Comparison of ENCODE assay signal across 1 cellular context in genomic region chr1:202200112-202200548, GRCh38.
TF ChIP-seq lines count a peak whose summit lies in the region.

No MANE protein-coding gene starts in this region.

TF ChIP-seq in HEK293, 187 proteins besides CTCF, POLR2A, EP300 and RAD21 (continued from another document and continues in another):
- TF ChIP-seq ZNF777 (tag by site-specific recombination; IDR thresholded peaks at IDR 0.05; ENCODE audit: borderline replicate concordance) (no peak), ZNF248 (tag by site-specific recombination; IDR thresholded peaks at IDR 0.05) (no peak), ZNF239 (tag by site-specific recombination; IDR thresholded peaks at IDR 0.05) (no peak), ZBTB20 (tag by site-specific recombination; IDR thresholded peaks at IDR 0.05) (no peak), ZSCAN4 (tag by site-specific recombination; IDR thresholded peaks at IDR 0.05) (no peak), IKZF3 (tag by site-specific recombination; IDR thresholded peaks at IDR 0.05) (peak; percentile 47; the same call in 1 of the 2 replicates), ZEB2 (tag by site-specific recombination; IDR thresholded peaks at IDR 0.05) (0 out of 2 replicates have a peak, but pooled peaks have one; percentile 46), ZNF558 (tag by site-specific recombination; IDR thresholded peaks at IDR 0.05) (no peak), ZNF658 (tag by site-specific recombination; IDR thresholded peaks at IDR 0.05) (no peak), ZNF449 (tag by site-specific recombination; IDR thresholded peaks at IDR 0.05) (no peak), ZNF677 (tag by site-specific recombination; IDR thresholded peaks at IDR 0.05) (no peak), ZNF837 (tag by site-specific recombination; IDR thresholded peaks at IDR 0.05) (no peak), ZBTB48 (tag by site-specific recombination; IDR thresholded peaks at IDR 0.05) (0 out of 2 replicates have a peak, but pooled peaks have one; percentile 22), ZNF639 (tag by site-specific recombination; IDR thresholded peaks at IDR 0.05) (0 out of 2 replicates have a peak, but pooled peaks have one; percentile 40), ZFP37 (tag by site-specific recombination; IDR thresholded peaks at IDR 0.05) (no peak), GLI2 (tag by site-specific recombination; IDR thresholded peaks at IDR 0.05; ENCODE audit: borderline replicate concordance, low read depth) (no peak), ZNF10 (tag by site-specific recombination; IDR thresholded peaks at IDR 0.05) (no peak), ZNF341 (tag by site-specific recombination; IDR thresholded peaks at IDR 0.05; ENCODE audit: low read depth) (no peak), ZSCAN23 (tag by site-specific recombination; IDR thresholded peaks at IDR 0.05) (peak; percentile 88; the same call in 1 of the 2 replicates), ZNF623 (tag by site-specific recombination; IDR thresholded peaks at IDR 0.05) (no peak), ZNF704 (tag by site-specific recombination; IDR thresholded peaks at IDR 0.05) (no peak), GFI1B (tag by site-specific recombination; IDR thresholded peaks at IDR 0.05) (no peak), PRDM6 (tag by site-specific recombination; IDR thresholded peaks at IDR 0.05) (no peak), ZNF184 (tag by site-specific recombination; IDR thresholded peaks at IDR 0.05) (0 out of 2 replicates have a peak, but pooled peaks have one; percentile 49), ZBTB26 (tag by site-specific recombination; optimal IDR thresholded peaks at IDR 0.05) (no peak), ZNF24 (tag by site-specific recombination; IDR thresholded peaks at IDR 0.05) (0 out of 2 replicates have a peak, but pooled peaks have one; percentile 30), ZNF76 (tag by site-specific recombination; IDR thresholded peaks at IDR 0.05; ENCODE audit: borderline replicate concordance, low read depth) (no peak), ZNF157 (tag by site-specific recombination; IDR thresholded peaks at IDR 0.05) (no peak), ZNF274 (IDR thresholded peaks at IDR 0.05; ENCODE audit: low read length) (no peak), ZNF274 (tag by site-specific recombination; IDR thresholded peaks at IDR 0.05; ENCODE audit: borderline replicate concordance) (no peak), ZFP69B (tag by site-specific recombination; IDR thresholded peaks at IDR 0.05) (peak; percentile 33; the same call in 1 of the 2 replicates), ZNF791 (tag by site-specific recombination; IDR thresholded peaks at IDR 0.05) (no peak), ZNF335 (tag by site-specific recombination; conservative IDR thresholded peaks at IDR 0.05) (no peak), ZNF148 (tag by site-specific recombination; IDR thresholded peaks at IDR 0.05; ENCODE audit: borderline replicate concordance) (no peak), ZNF223 (tag by site-specific recombination; IDR thresholded peaks at IDR 0.05) (no peak), ZNF416 (tag by site-specific recombination; IDR thresholded peaks at IDR 0.05) (no peak), ZNF654 (tag by site-specific recombination; IDR thresholded peaks at IDR 0.05; ENCODE audit: low read depth) (no peak), SCRT2 (tag by site-specific recombination; IDR thresholded peaks at IDR 0.05) (no peak), ZSCAN30 (tag by site-specific recombination; IDR thresholded peaks at IDR 0.05) (no peak), ZNF140 (tag by site-specific recombination; IDR thresholded peaks at IDR 0.05) (no peak), RBAK (tag by site-specific recombination; IDR thresholded peaks at IDR 0.05) (no peak), ZNF426 (tag by site-specific recombination; IDR thresholded peaks at IDR 0.05) (no peak), ZSCAN16 (tag by site-specific recombination; IDR thresholded peaks at IDR 0.05) (no peak), TSHZ1 (tag by site-specific recombination; IDR thresholded peaks at IDR 0.05; ENCODE audit: borderline replicate concordance) (no peak), SP7 (tag by site-specific recombination; IDR thresholded peaks at IDR 0.05) (peak; percentile 52; the same call in 1 of the 2 replicates), ZNF175 (tag by site-specific recombination; IDR thresholded peaks at IDR 0.05) (no peak), BCL11B (tag by site-specific recombination; IDR thresholded peaks at IDR 0.05; ENCODE audit: low read depth) (no peak), ZBTB44 (tag by site-specific recombination; IDR thresholded peaks at IDR 0.05) (no peak), GLI4 (tag by site-specific recombination; IDR thresholded peaks at IDR 0.05) (no peak), GLIS2 (tag by site-specific recombination; IDR thresholded peaks at IDR 0.05) (peak; percentile 31; the same call in 1 of the 2 replicates), ZNF138 (tag by site-specific recombination; IDR thresholded peaks at IDR 0.05; ENCODE audit: borderline replicate concordance) (no peak), ZNF560 (tag by site-specific recombination; IDR thresholded peaks at IDR 0.05; ENCODE audit: borderline replicate concordance) (no peak), ZNF37A (tag by site-specific recombination; IDR thresholded peaks at IDR 0.05) (no peak), ZNF830 (tag by site-specific recombination; IDR thresholded peaks at IDR 0.05; ENCODE audit: low read depth) (no peak), ZNF155 (tag by site-specific recombination; IDR thresholded peaks at IDR 0.05) (no peak), ZNF561 (tag by site-specific recombination; IDR thresholded peaks at IDR 0.05; ENCODE audit: borderline replicate concordance) (no peak), HOXA7 (CRISPR knock-in tag; IDR thresholded peaks at IDR 0.05; ENCODE audit: borderline replicate concordance) (no peak), ZNF169 (tag by site-specific recombination; IDR thresholded peaks at IDR 0.05) (no peak), ZNF221 (tag by site-specific recombination; IDR thresholded peaks at IDR 0.05; ENCODE audit: borderline replicate concordance) (no peak)
